In genomic region chr20:62721511-62722197, GRCh38 we compare ENCODE assay signal across 17 cellular contexts. TPM values are rescaled to one million over a fixed set of nuclear protein-coding genes. Genes with fewer than 3 reads are reported as not detected.
DNase-seq lines count a peak whose midpoint lies in the region; ATAC-seq, FAIRE-seq and TF ChIP-seq lines count a peak whose summit lies in the region.
"Had no signal": no experiment of that assay in that cellular context is flagged by ENCODE, and none has a peak within 500 bp of the region (broad histone marks: within the 10 kb centered on the region; RNA-seq: fewer than 3 reads in every experiment).

No MANE protein-coding gene starts in this region.

- H3K4me1 Mint-ChIP-seq in activated naive CD8-positive, alpha-beta T cell treated with anti-CD3 and anti-CD28 coated beads, Interleukin-2, amount 10 ng/mL, durations not matched to agents 7 days and 5 days: peaks cover 6% of the 10 kb centered on the region
- peaks cover 11% of the 10 kb centered on the region for H3K4me1 Mint-ChIP-seq in activated naive CD8-positive, alpha-beta T cell treated with anti-CD3 and anti-CD28 coated beads for 36 hours

- H3K27ac Mint-ChIP-seq in activated naive CD8-positive, alpha-beta T cell treated with anti-CD3 and anti-CD28 coated beads, Interleukin-2, amount 10 ng/mL, durations not matched to agents 7 days and 5 days: peak overlapping the region; percentile 19
- no peak overlapping the region for H3K27ac Mint-ChIP-seq in activated naive CD8-positive, alpha-beta T cell treated with anti-CD3 and anti-CD28 coated beads for 36 hours

- no peak overlapping the region for H3K9ac ChIP-seq in rectal smooth muscle tissue (ENCODE audit: low read length)
- no peak overlapping the region for H3K9ac ChIP-seq in kidney (ENCODE audit: low read length in 2 of 2)

- peaks cover 24% of the 10 kb centered on the region for H3K27me3 Mint-ChIP-seq in activated naive CD8-positive, alpha-beta T cell treated with anti-CD3 and anti-CD28 coated beads, Interleukin-2, amount 10 ng/mL, durations not matched to agents 7 days and 5 days
- H3K27me3 Mint-ChIP-seq in activated naive CD8-positive, alpha-beta T cell treated with anti-CD3 and anti-CD28 coated beads for 36 hours: peaks cover 4% of the 10 kb centered on the region

- H3K9me3 Mint-ChIP-seq in activated naive CD8-positive, alpha-beta T cell treated with anti-CD3 and anti-CD28 coated beads, Interleukin-2, amount 10 ng/mL, durations not matched to agents 7 days and 5 days: peaks cover 22% of the 10 kb centered on the region
- H3K9me3 Mint-ChIP-seq in activated naive CD8-positive, alpha-beta T cell treated with anti-CD3 and anti-CD28 coated beads for 36 hours: peaks cover 19% of the 10 kb centered on the region

- POLR2A ChIA-PET in activated naive CD8-positive, alpha-beta T cell treated with anti-CD3 and anti-CD28 coated beads, Interleukin-2, amount 10 ng/mL, durations not matched to agents 7 days and 5 days (lab: Charles Lee): interaction anchor here (1.9 kb wide), 1 partner anchor 18 kb away, joined by 8 read pairs; no protein-coding TSS in a partner anchor

- H3K4me3 ChIP-seq in rectal smooth muscle tissue (ENCODE audit: low read length) (no peak overlapping the region), kidney (ENCODE audit: low read length in 2 of 2) (no peak overlapping the region), H7 (ENCODE audit: insufficient read depth, low read depth, low read length) (no peak overlapping the region)

- H3K4me1 ChIP-seq in rectal smooth muscle tissue (ENCODE audit: control insufficient read depth, insufficient read depth, low read length) (peaks cover 57% of the 10 kb centered on the region), kidney (ENCODE audit: control insufficient read depth in 1 of 2, insufficient read depth in 1 of 2, low read depth in 1 of 2, low read length in 2 of 2) (peaks cover 0 to 2% of the 10 kb centered on the region in 2 donors)

- no peak for FAIRE-seq in kidney (lab: Jason Lieb, UNC)
- FAIRE-seq: RCC 7860 had no signal

- peak; percentile 49 for ATAC-seq in activated naive CD8-positive, alpha-beta T cell treated with anti-CD3 and anti-CD28 coated beads, Interleukin-2, amount 10 ng/mL, durations not matched to agents 7 days and 5 days (ENCODE audit: low read depth)

- H3K27me3 ChIP-seq in rectal smooth muscle tissue (ENCODE audit: control insufficient read depth, insufficient read depth, low read length) (no peaks in the 10 kb centered on the region), H7 (ENCODE audit: control insufficient read depth, insufficient read depth, low read length) (no peaks in the 10 kb centered on the region)

- H3K36me3 Mint-ChIP-seq in activated naive CD8-positive, alpha-beta T cell treated with anti-CD3 and anti-CD28 coated beads, Interleukin-2, amount 10 ng/mL, durations not matched to agents 7 days and 5 days: peaks cover 12% of the 10 kb centered on the region
- peaks cover 6% of the 10 kb centered on the region for H3K36me3 Mint-ChIP-seq in activated naive CD8-positive, alpha-beta T cell treated with anti-CD3 and anti-CD28 coated beads for 36 hours

- H3K36me3 ChIP-seq in rectal smooth muscle tissue (ENCODE audit: control insufficient read depth, insufficient read depth, low read length): no peaks in the 10 kb centered on the region
- no peaks in the 10 kb centered on the region for H3K36me3 ChIP-seq in kidney (ENCODE audit: control insufficient read depth in 1 of 2, insufficient read depth in 2 of 2, low read length in 2 of 2)
- no peaks in the 10 kb centered on the region for H3K36me3 ChIP-seq in H7 (replicated peaks; ENCODE audit: control insufficient read depth, insufficient read depth, low read length)

- peaks cover 0 to 5% of the 10 kb centered on the region in 2 donors for H3K9me3 ChIP-seq in kidney (ENCODE audit: control insufficient read depth in 1 of 2, low read length in 2 of 2)

- TF ChIP-seq CTCF in kidney (IDR thresholded peaks at IDR 0.05; ENCODE audit: borderline replicate concordance, extremely low read depth, insufficient read depth): no peak

- intact Hi-C loops in kidney (cut with DNase I): no loop called here

- no peak overlapping the region for H3K4me3 Mint-ChIP-seq in activated naive CD8-positive, alpha-beta T cell treated with anti-CD3 and anti-CD28 coated beads, Interleukin-2, amount 10 ng/mL, durations not matched to agents 7 days and 5 days
- H3K4me3 Mint-ChIP-seq in activated naive CD8-positive, alpha-beta T cell treated with anti-CD3 and anti-CD28 coated beads for 36 hours: no peak overlapping the region

- DNase-seq in activated naive CD8-positive, alpha-beta T cell treated with anti-CD3 and anti-CD28 coated beads, Interleukin-2, amount 10 ng/mL, durations not matched to agents 7 days and 5 days: no peak
- no peak for DNase-seq in activated naive CD8-positive, alpha-beta T cell treated with anti-CD3 and anti-CD28 coated beads for 36 hours
- DNase-seq in RPMI7951 (ENCODE audit: low read depth) (peak; percentile 66), kidney (no peak), H7 (no peak), dermis blood vessel endothelial cell (no peak)
- DNase-seq: DMS153, EL, Kasumi-1, NCI-H1105 treated with DMSO at 0.1 percent for 48 hours, NCI-H187, NCI-H2171 treated with DMSO at 0.1 percent for 48 hours, NCI-H510A, SIG-M5 had no signal

- H3K27ac ChIP-seq in rectal smooth muscle tissue (ENCODE audit: low read depth, low read length): peak overlapping the region; percentile 97
- H3K27ac ChIP-seq in kidney (ENCODE audit: low read depth in 2 of 2, low read length in 2 of 2): no peak overlapping the region

RNA-seq across cellular contexts. Expression of gene NTSR1, which starts 13.0 kb away (rescaled TPM):
- total RNA-seq in activated naive CD8-positive, alpha-beta T cell treated with anti-CD3 and anti-CD28 coated beads, Interleukin-2, amount 10 ng/mL, durations not matched to agents 7 days and 5 days: under 1 TPM; 0.33 to 0.37 TPM
- total RNA-seq in activated naive CD8-positive, alpha-beta T cell treated with anti-CD3 and anti-CD28 coated beads for 36 hours: not detected
- 15.0 and 19.7 TPM in 2 replicates for total RNA-seq in RPMI7951 (2014; rRNA removed; shearing (Covaris generic))
- total RNA-seq in kidney: 0.09 TPM
- not detected for polyA plus RNA-seq in kidney (ENCODE audit: insufficient read depth, low read depth, low replicate concordance)
- 0.30 and 1.1 TPM in 2 replicates for total RNA-seq in H7 (2014; rRNA removed; shearing (Covaris generic))
- total RNA-seq in dermis blood vessel endothelial cell: 0.05 TPM in 1 of 2 replicates, not detected in the other
- total RNA-seq: H4 had no signal
